8 cellular contexts compared by ENCODE assay signal in the genomic region with DNA sequence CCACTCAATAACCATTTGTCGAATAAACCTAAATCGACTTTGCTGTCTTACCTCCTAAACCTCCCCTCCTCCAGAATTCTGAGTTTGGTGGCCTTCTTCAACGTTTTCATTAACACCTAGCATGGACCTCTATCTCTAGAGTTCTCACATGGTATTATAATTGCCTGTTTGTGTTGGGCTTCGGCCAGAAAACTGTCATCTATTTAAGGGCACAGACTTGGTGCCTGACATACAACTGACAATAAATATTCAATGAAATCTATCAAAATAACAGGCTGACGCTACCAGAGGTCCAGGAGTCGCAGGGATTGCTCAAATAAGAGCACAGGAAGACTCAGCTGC. TPM values are rescaled to one million over a fixed set of nuclear protein-coding genes. Genes with fewer than 3 reads are reported as not detected.
A peak's percentile ranks its signal among the peaks of the same experiment; 100 is the strongest.
DNase-seq lines count a peak whose midpoint lies in the region; ATAC-seq and TF ChIP-seq lines count a peak whose summit lies in the region.

No MANE protein-coding gene starts in this region.

- DNase-seq in SK-N-MC (ENCODE audit: low read depth, low spot score): no peak
- no peak for DNase-seq in heart left ventricle
- DNase-seq in germinal center (ENCODE audit: low spot score): no peak
- no peak for DNase-seq in epidermal melanocyte (ENCODE audit: insufficient read length, low spot score)
- DNase-seq in stimulated activated CD4-positive, alpha-beta T cell treated with anti-CD3 and anti-CD28 coated beads, Interleukin-12 subunit alpha, Interleukin-12 subunit beta, amount 100 ng/mL, for 4 hours: no peak

- peak overlapping the region; percentile 85 for H3K4me2 ChIP-seq in skeletal muscle satellite cell (ENCODE audit: low read length)

- H3K4me1 ChIP-seq in heart left ventricle (peaks cover 0 to 29% (median 21%) of the 10 kb centered on the region in 12 donors), skeletal muscle satellite cell (ENCODE audit: control insufficient read depth, insufficient read depth, low read length) (peaks cover 47% of the 10 kb centered on the region)

- intact Hi-C loops in heart left ventricle (cut with DNase I): loop anchor here in 3 of 10 donors (5.0 kb wide), 2 partner anchors 122 to 127 kb away; no protein-coding TSS in a partner anchor

- H3K27me3 ChIP-seq in heart left ventricle (peaks cover 0 to 7% (median 0%) of the 10 kb centered on the region in 9 donors), skeletal muscle satellite cell (ENCODE audit: control insufficient read depth, insufficient read depth, low read length) (no peaks in the 10 kb centered on the region)

- ATAC-seq in GM18502 (IDR thresholded peaks at IDR 0.05; ENCODE audit: poor library complexity, unreplicated experiment) (peak; percentile 15), HG02623 (IDR thresholded peaks at IDR 0.05; ENCODE audit: unreplicated experiment) (peak; percentile 6), heart left ventricle (no peak)

- 10 to 13% (median 12%) methylated on average over 6 of the region's 6 CpGs for WGBS in heart left ventricle, 4 donors

- H3K27ac ChIP-seq in SK-N-MC (no peak overlapping the region), heart left ventricle (peak overlapping the region in 10 of 12 donors; percentile 67 to 88 (median 75))

- H3K9ac ChIP-seq in SK-N-MC (ENCODE audit: insufficient read length) (peak overlapping the region; percentile 61), skeletal muscle satellite cell (ENCODE audit: low read depth, low read length) (peak overlapping the region; percentile 87)

- H3K36me3 ChIP-seq in SK-N-MC (ENCODE audit: insufficient read depth, low read length): 0 out of 2 replicates have a peak, but pooled peaks cover 2% of the 10 kb centered on the region
- H3K36me3 ChIP-seq in heart left ventricle: peaks cover 0 to 10% (median 3%) of the 10 kb centered on the region in 9 donors
- no peaks in the 10 kb centered on the region for H3K36me3 ChIP-seq in skeletal muscle satellite cell (ENCODE audit: insufficient read depth, low read length)

- no peaks in the 10 kb centered on the region for H3K9me3 ChIP-seq in SK-N-MC (ENCODE audit: low read depth, low read length)
- H3K9me3 ChIP-seq in heart left ventricle: no peaks in the 10 kb centered on the region
- H3K9me3 ChIP-seq in skeletal muscle satellite cell (replicated peaks; ENCODE audit: low read length): no peaks in the 10 kb centered on the region

- H3K4me3 ChIP-seq in SK-N-MC (peak overlapping the region; percentile 80), heart left ventricle (peak overlapping the region; percentile 50 to 87 (median 80)), skeletal muscle satellite cell (ENCODE audit: low read length) (peak overlapping the region; percentile 97)

- TF ChIP-seq POLR2A in heart left ventricle (IDR thresholded peaks at IDR 0.05): no peak

- no peak for TF ChIP-seq CTCF in heart left ventricle (IDR thresholded peaks at IDR 0.05)

RNA-seq across cellular contexts. Expression of a gene that starts 0.7 kb away (rescaled TPM):
- total RNA-seq in heart left ventricle: 1 to 10 TPM; 4.8 to 8.6 (median 6.5) TPM
- polyA plus RNA-seq in heart left ventricle: 1 to 10 TPM; 2.9 to 5.0 TPM
- 9.6 and 9.9 TPM in 2 replicates for total RNA-seq in skeletal muscle satellite cell (2012; rRNA removed)

RNA-seq across cellular contexts. Expression of a gene that starts 26.1 kb away (rescaled TPM):
- total RNA-seq in heart left ventricle: under 1 TPM in 7 of 9 donors, not detected in 2; 0.12 to 0.75 (median 0.48) TPM
- polyA plus RNA-seq in heart left ventricle: under 1 TPM; 0.29 to 0.30 TPM
- total RNA-seq in skeletal muscle satellite cell (2012; rRNA removed): under 0.01 and 0.87 TPM in 2 replicates

Comparison
In these comparisons a context has a peak if more than half of its experiments do, and no peak if none do; other contexts are left out.
1. ATAC-seq: peak in GM18502 (single experiment) and HG02623 (single experiment); none in heart left ventricle (0 of 4).
2. Peak in every context shown above with its lines, with median percentiles within 50 percentile points of each other: H3K4me3 ChIP-seq.